ENCODE assay signal across 25 cellular contexts in the genomic region with DNA sequence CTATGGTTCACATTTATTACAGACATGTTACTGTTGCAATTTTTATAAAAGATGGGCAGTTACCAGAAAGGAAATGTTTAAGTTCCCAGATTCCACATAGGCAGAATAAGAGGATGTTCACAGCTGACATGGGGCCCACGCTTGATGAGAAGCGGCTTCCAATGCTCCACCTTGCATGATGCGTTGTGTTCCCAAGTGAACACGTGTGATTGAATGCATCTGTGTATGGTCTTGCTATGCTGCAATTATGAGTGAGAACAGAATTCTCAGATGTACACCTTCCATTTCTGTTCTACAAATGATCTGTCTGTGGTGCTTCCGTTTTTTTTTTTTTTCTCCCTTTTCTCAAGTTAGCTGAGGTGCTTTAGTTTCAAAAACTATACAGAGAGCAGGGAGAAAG.
"Had no signal": no experiment of that assay in that cellular context is flagged by ENCODE, and none has a peak within 500 bp of the region (broad histone marks: within the 10 kb centered on the region; RNA-seq: fewer than 3 reads in every experiment).

No MANE protein-coding gene starts in this region.

- H3K4me3 Mint-ChIP-seq: activated CD4-positive, alpha-beta memory T cell treated with anti-CD3 and anti-CD28 coated beads for 36 hours; activated CD4-positive, alpha-beta T cell treated with anti-CD3 and anti-CD28 coated beads, Interleukin-2, amount 10 ng/mL, durations not matched to agents 7 days and 5 days; activated naive CD4-positive, alpha-beta T cell treated with anti-CD3 and anti-CD28 coated beads, Interleukin-2, amount 10 ng/mL, durations not matched to agents 7 days and 5 days; activated naive CD8-positive, alpha-beta T cell treated with anti-CD3 and anti-CD28 coated beads for 36 hours; T-helper 17 cell had no signal

- H3K9me3 ChIP-seq: MG63 had no signal

- H3K27me3 ChIP-seq: brain microvascular endothelial cell, cardiac muscle cell, MG63 had no signal

- H3K27ac ChIP-seq: brain microvascular endothelial cell, cardiac muscle cell, VCaP had no signal

- ATAC-seq: T-helper 17 cell had no signal

- DNase-seq: activated CD4-positive, alpha-beta memory T cell treated with anti-CD3 and anti-CD28 coated beads for 36 hours; activated CD4-positive, alpha-beta T cell treated with anti-CD3 and anti-CD28 coated beads, Interleukin-2, amount 10 ng/mL, durations not matched to agents 7 days and 5 days; activated CD4-positive, CD25-positive, alpha-beta regulatory T cell; activated CD8-positive, alpha-beta memory T cell treated with anti-CD3 and anti-CD28 coated beads for 24 hours; activated gamma-delta T cell treated with Interleukin-2 at 50 U/mL for 16 hours; activated naive CD4-positive, alpha-beta T cell treated with anti-CD3 and anti-CD28 coated beads, Interleukin-2, amount 10 ng/mL, durations not matched to agents 7 days and 5 days; activated naive CD8-positive, alpha-beta T cell treated with anti-CD3 and anti-CD28 coated beads for 36 hours; activated T-cell treated with anti-CD3 and anti-CD28 coated beads, Interleukin-2, amount 50 U/mL, for 48 hours; brain microvascular endothelial cell; MG63; MV-4-11; NCI-H1092 treated with DMSO at 0.1 percent for 48 hours; NCI-H1417 treated with DMSO at 0.1 percent for 48 hours; NCI-H1694; NCI-H2029; NCI-H345; NCI-H510A; NCI-H69; NK-92 treated with Interleukin-12 subunit alpha and Interleukin-12 subunit beta, amount 100 ng/mL, for 24 hours; SHP77 treated with DMSO at 0.1 percent for 48 hours; T-helper 17 cell; T1000 had no signal

- H3K4me1 Mint-ChIP-seq: activated naive CD4-positive, alpha-beta T cell treated with anti-CD3 and anti-CD28 coated beads, Interleukin-2, amount 10 ng/mL, durations not matched to agents 7 days and 5 days had no signal

- H3K27me3 Mint-ChIP-seq: activated CD4-positive, alpha-beta memory T cell treated with anti-CD3 and anti-CD28 coated beads for 36 hours; activated CD4-positive, alpha-beta T cell treated with anti-CD3 and anti-CD28 coated beads, Interleukin-2, amount 10 ng/mL, durations not matched to agents 7 days and 5 days; activated naive CD4-positive, alpha-beta T cell treated with anti-CD3 and anti-CD28 coated beads, Interleukin-2, amount 10 ng/mL, durations not matched to agents 7 days and 5 days; activated naive CD8-positive, alpha-beta T cell treated with anti-CD3 and anti-CD28 coated beads for 36 hours; T-helper 17 cell had no signal

- H3K27ac Mint-ChIP-seq: activated CD4-positive, alpha-beta memory T cell treated with anti-CD3 and anti-CD28 coated beads for 36 hours; activated naive CD4-positive, alpha-beta T cell treated with anti-CD3 and anti-CD28 coated beads, Interleukin-2, amount 10 ng/mL, durations not matched to agents 7 days and 5 days; activated naive CD8-positive, alpha-beta T cell treated with anti-CD3 and anti-CD28 coated beads for 36 hours; activated T-helper 2 cell treated with anti-CD3 and anti-CD28 coated beads, Interferon-gamma antibody, Interleukin-2, Interleukin-4, amounts not matched to agents 10 μg/mL and 5 μg/mL and 100 μg/mL, durations not matched to agents 14 hours and 24 hours and 36 hours; T-helper 17 cell had no signal

- H3K4me3 ChIP-seq: cardiac muscle cell, MG63 had no signal

- H3K9me3 Mint-ChIP-seq: activated CD4-positive, alpha-beta memory T cell treated with anti-CD3 and anti-CD28 coated beads for 36 hours; activated CD4-positive, alpha-beta T cell treated with anti-CD3 and anti-CD28 coated beads, Interleukin-2, amount 10 ng/mL, durations not matched to agents 7 days and 5 days; activated naive CD4-positive, alpha-beta T cell treated with anti-CD3 and anti-CD28 coated beads, Interleukin-2, amount 10 ng/mL, durations not matched to agents 7 days and 5 days; activated naive CD8-positive, alpha-beta T cell treated with anti-CD3 and anti-CD28 coated beads for 36 hours; activated T-helper 2 cell treated with anti-CD3 and anti-CD28 coated beads, Interferon-gamma antibody, Interleukin-2, Interleukin-4, amounts not matched to agents 10 μg/mL and 5 μg/mL and 100 μg/mL, durations not matched to agents 14 hours and 24 hours and 36 hours had no signal
